In genomic region chr11:26276798-26277424, GRCh38 we compare ENCODE assay signal across 8 cellular contexts. TPM values are rescaled to one million over a fixed set of nuclear protein-coding genes. Genes with fewer than 3 reads are reported as not detected.
DNase-seq lines count a peak whose midpoint lies in the region; ATAC-seq and TF ChIP-seq lines count a peak whose summit lies in the region.
"Had no signal": no experiment of that assay in that cellular context is flagged by ENCODE, and none has a peak within 500 bp of the region (broad histone marks: within the 10 kb centered on the region; RNA-seq: fewer than 3 reads in every experiment).

No MANE protein-coding gene starts in this region.

- H3K9me3 ChIP-seq in adipocyte (ENCODE audit: control insufficient read depth, low read length), result no peaks in the 10 kb centered on the region
- no peaks in the 10 kb centered on the region for H3K9me3 ChIP-seq in right atrium auricular region

- ATAC-seq in GM19463 (IDR thresholded peaks at IDR 0.05; ENCODE audit: unreplicated experiment) (peak; percentile 91), HG03457 (IDR thresholded peaks at IDR 0.05; ENCODE audit: unreplicated experiment) (peak; percentile 84)

- H3K9ac ChIP-seq in adipocyte (ENCODE audit: low read length), result no peak overlapping the region

- peak; percentile 94 to 97 for TF ChIP-seq CTCF in right atrium auricular region (IDR thresholded peaks at IDR 0.05)

- H3K4me3 ChIP-seq in adipocyte (ENCODE audit: low read length) (no peak overlapping the region), right atrium auricular region (no peak overlapping the region)

- H3K27ac ChIP-seq in right atrium auricular region, result no peak overlapping the region
- H3K27ac ChIP-seq: epithelial cell of prostate had no signal

- H3K27me3 ChIP-seq in adipocyte (replicated peaks; ENCODE audit: control insufficient read depth, insufficient read depth, low read length) (no peaks in the 10 kb centered on the region), right atrium auricular region (no peaks in the 10 kb centered on the region)

- no peaks in the 10 kb centered on the region for H3K36me3 ChIP-seq in adipocyte (ENCODE audit: control insufficient read depth, insufficient read depth, low read length, severe bottlenecking)
- no peaks in the 10 kb centered on the region for H3K36me3 ChIP-seq in right atrium auricular region

- H3K4me1 ChIP-seq in adipocyte (ENCODE audit: control insufficient read depth, insufficient read depth, low read length) (no peaks in the 10 kb centered on the region), right atrium auricular region (no peaks in the 10 kb centered on the region)

- DNase-seq in ELR (ENCODE audit: low read depth), result peak; percentile 70
- DNase-seq in NOMO-1 treated with dmso at 0.1 percent for 144 hours (lab: John Stamatoyannopoulos, UW; ENCODE audit: unreplicated experiment), result peak; percentile 7
- DNase-seq in adipocyte (ENCODE audit: low read depth), result peak; percentile 86
- peak; percentile 74 for DNase-seq in right atrium auricular region (ENCODE audit: low spot score)
- peak; percentile 73 for DNase-seq in retina

RNA-seq across cellular contexts. Expression of gene ANO3, which starts 55.0 kb away (rescaled TPM):
- total RNA-seq in right atrium auricular region, result under 1 TPM in 1 of 2 donors, not detected in 1; 0.16 TPM

Comparison
In these comparisons a context has a peak if more than half of its experiments do, and no peak if none do; other contexts are left out.
1. DNase-seq: peak in every context shown above with its lines; median percentile 86 in adipocyte; 74 in right atrium auricular region; 73 in retina; 70 in ELR; 7 in NOMO-1 treated with dmso at 0.1 percent for 144 hours.